Comparison of ENCODE assay signal across 15 cellular contexts in genomic region chr12:51511546-51512260, GRCh38.
A peak's percentile ranks its signal among the peaks of the same experiment; 100 is the strongest.
DNase-seq lines count a peak whose midpoint lies in the region; ATAC-seq and TF ChIP-seq lines count a peak whose summit lies in the region.
"Had no signal": no experiment of that assay in that cellular context is flagged by ENCODE, and none has a peak within 500 bp of the region (broad histone marks: within the 10 kb centered on the region; RNA-seq: fewer than 3 reads in every experiment).

No MANE protein-coding gene starts in this region.

- H3K4me3 ChIP-seq in HEK293 (ENCODE audit: low read depth, low read length) (no peak overlapping the region), PC-3 (ENCODE audit: low read length) (no peak overlapping the region), endodermal cell (ENCODE audit: low read length) (no peak overlapping the region), tibial nerve (no peak overlapping the region)
- H3K4me3 ChIP-seq: BLaER1 had no signal

- ATAC-seq in PC-3: no peak

- H3K27me3 ChIP-seq in PC-3 (ENCODE audit: low read length) (no peaks in the 10 kb centered on the region), endodermal cell (ENCODE audit: control insufficient read depth, insufficient read depth, low read length, poor library complexity, severe bottlenecking) (no peaks in the 10 kb centered on the region), tibial nerve (no peaks in the 10 kb centered on the region)
- H3K27me3 ChIP-seq: BLaER1 had no signal

- H3K27ac ChIP-seq in HEK293 (ENCODE audit: extremely low read depth, low read depth, low read length): no peak overlapping the region
- H3K27ac ChIP-seq in PC-3 (ENCODE audit: low read length): no peak overlapping the region
- no peak overlapping the region for H3K27ac ChIP-seq in endodermal cell (ENCODE audit: low read depth, low read length)
- no peak overlapping the region for H3K27ac ChIP-seq in tibial nerve
- H3K27ac ChIP-seq: BLaER1, HL-60, KMS-11 had no signal

- no peak overlapping the region for H3K27ac Mint-ChIP-seq in endodermal cell
- H3K27ac Mint-ChIP-seq: CD4-positive, alpha-beta memory T cell; H9 had no signal

- H3K4me1 ChIP-seq in HEK293 (ENCODE audit: control insufficient read depth, insufficient read depth, low read length): no peaks in the 10 kb centered on the region
- no peaks in the 10 kb centered on the region for H3K4me1 ChIP-seq in PC-3 (ENCODE audit: insufficient read depth, low read length)
- peaks cover 2% of the 10 kb centered on the region for H3K4me1 ChIP-seq in endodermal cell (ENCODE audit: control insufficient read depth, insufficient read depth, low read length)
- H3K4me1 ChIP-seq in tibial nerve: no peaks in the 10 kb centered on the region
- H3K4me1 ChIP-seq: BLaER1 had no signal

- H3K9ac ChIP-seq in PC-3 (ENCODE audit: low read length) (no peak overlapping the region), endodermal cell (ENCODE audit: extremely low read depth, low read length, poor library complexity, severe bottlenecking) (no peak overlapping the region)
- H3K9ac ChIP-seq: BLaER1, KMS-11 had no signal

- H3K27me3 Mint-ChIP-seq in endodermal cell (ENCODE audit: insufficient read depth): no peaks in the 10 kb centered on the region
- H3K27me3 Mint-ChIP-seq: CD4-positive, alpha-beta memory T cell had no signal

- no TSS peak for BruUV-seq in PC-3 (replicated peaks; lab: Mats Ljungman, UMichigan)

- no peak for TF ChIP-seq POLR2A in tibial nerve (IDR thresholded peaks at IDR 0.05)

- no peak overlapping the region for H2AFZ ChIP-seq in PC-3 (ENCODE audit: low read length)

- H3K4me2 ChIP-seq in PC-3 (ENCODE audit: low read length): no peak overlapping the region
- H3K4me2 ChIP-seq: BLaER1, KMS-11 had no signal

- no peaks in the 10 kb centered on the region for H3K9me3 Mint-ChIP-seq in endodermal cell
- H3K9me3 Mint-ChIP-seq: H9 had no signal

- no peak overlapping the region for H3K4me3 Mint-ChIP-seq in endodermal cell
- H3K4me3 Mint-ChIP-seq: CD14-positive monocyte, H9 had no signal

- H3K4me1 Mint-ChIP-seq in endodermal cell: peaks cover 25% of the 10 kb centered on the region
- H3K4me1 Mint-ChIP-seq: CD14-positive monocyte; CD4-positive, alpha-beta memory T cell; H9 had no signal

- CTCF ChIA-PET in HEK293 (lab: Yijun Ruan, JAX) (interaction anchor here (0.5 to 1.6 kb wide), 3 partner anchors 10 to 90 kb away, joined by 3 to 13 read pairs (median 5); no protein-coding TSS in a partner anchor), PC-3 (lab: Charles Lee) (no interaction called here)

- H3K9me2 ChIP-seq in PC-3 (replicated peaks; ENCODE audit: low read length): no peaks in the 10 kb centered on the region

- no peaks in the 10 kb centered on the region for H3K79me2 ChIP-seq in PC-3 (ENCODE audit: low read length)

- peaks cover 21% of the 10 kb centered on the region for H3K36me3 Mint-ChIP-seq in endodermal cell (ENCODE audit: low read depth)
- H3K36me3 Mint-ChIP-seq: CD14-positive monocyte; CD4-positive, alpha-beta memory T cell had no signal

- no peaks in the 10 kb centered on the region for H3K9me3 ChIP-seq in HEK293 (ENCODE audit: control insufficient read depth, insufficient read depth, low read depth, low read length)
- no peaks in the 10 kb centered on the region for H3K9me3 ChIP-seq in PC-3 (ENCODE audit: low read length)
- no peaks in the 10 kb centered on the region for H3K9me3 ChIP-seq in endodermal cell (ENCODE audit: control insufficient read depth, low read length)
- H3K9me3 ChIP-seq in tibial nerve: no peaks in the 10 kb centered on the region
- H3K9me3 ChIP-seq: BLaER1 had no signal

- no peak for TF ChIP-seq EP300 in tibial nerve (IDR thresholded peaks at IDR 0.05)

- intact Hi-C loops in PC-3 (cut with micrococcal nuclease): no loop called here

- H4K20me1 ChIP-seq in PC-3 (ENCODE audit: low read length): no peaks in the 10 kb centered on the region
- H4K20me1 ChIP-seq: BLaER1 had no signal

- WGBS in endodermal cell (ENCODE audit: insufficient coverage in 1 of 2, insufficient read length in 1 of 2), 2 experiments: 94 to 96% methylated on average over 6 to 7 of the region's 7 CpGs
- WGBS in tibial nerve, 2 donors: 95 to 97% methylated on average over 7 of the region's 7 CpGs

- TF ChIP-seq CTCF in HEK293 (tag by site-specific recombination; IDR thresholded peaks at IDR 0.05) (no peak), PC-3 (conservative IDR thresholded peaks at IDR 0.05; ENCODE audit: low read depth, low read length) (no peak), endodermal cell (conservative IDR thresholded peaks at IDR 0.05) (no peak), tibial nerve (IDR thresholded peaks at IDR 0.05) (no peak)

- no peaks in the 10 kb centered on the region for H3K36me3 ChIP-seq in HEK293 (ENCODE audit: control insufficient read depth in 2 of 2, insufficient read depth in 1 of 2, low read length in 2 of 2)
- H3K36me3 ChIP-seq in PC-3 (ENCODE audit: low read depth, low read length): no peaks in the 10 kb centered on the region
- no peaks in the 10 kb centered on the region for H3K36me3 ChIP-seq in endodermal cell (ENCODE audit: control insufficient read depth, insufficient read depth, low read length)
- no peaks in the 10 kb centered on the region for H3K36me3 ChIP-seq in tibial nerve
- H3K36me3 ChIP-seq: BLaER1 had no signal

- H3F3A ChIP-seq in PC-3 (ENCODE audit: low read length, unreplicated experiment): no peaks in the 10 kb centered on the region

- POLR2A ChIA-PET in HEK293 (lab: Yijun Ruan, JAX): no interaction called here
- POLR2A ChIA-PET in PC-3 (lab: Charles Lee; ENCODE audit: unreplicated experiment): no interaction called here

- DNase-seq in PC-3 (peak; percentile 33), endodermal cell (peak; percentile 17), tibial nerve (ENCODE audit: low spot score in 2 of 2) (no peak), glomerular visceral epithelial cell (ENCODE audit: extremely low spot score) (no peak)
- DNase-seq in activated T-cell treated with anti-CD3 and anti-CD28 coated beads, Interleukin-2, amount 50 U/mL, for 48 hours: no peak
- DNase-seq: CD4-positive, alpha-beta memory T cell; DMS153; DMS79; GF-D8; H9 had no signal

TF ChIP-seq in HEK293, 187 proteins besides CTCF, POLR2A, EP300 and RAD21:
- TF ChIP-seq SCRT2 (tag by site-specific recombination; IDR thresholded peaks at IDR 0.05): peak; percentile 79
- 0 out of 2 replicates have a peak, but pooled peaks have one; percentile 31 for TF ChIP-seq SCRT1 (tag by site-specific recombination; IDR thresholded peaks at IDR 0.05; ENCODE audit: borderline replicate concordance)
- no peak for TF ChIP-seq ZNF394 (tag by site-specific recombination; IDR thresholded peaks at IDR 0.05; ENCODE audit: borderline replicate concordance)

Comparison
In these comparisons a context has a peak if more than half of its experiments do, and no peak if none do; other contexts are left out.
1. DNase-seq: peak in PC-3 (single experiment) and endodermal cell (single experiment); none in activated T-cell treated with anti-CD3 and anti-CD28 coated beads, Interleukin-2, amount 50 U/mL, for 48 hours (0 of 2), tibial nerve (0 of 2) and glomerular visceral epithelial cell (single experiment).